9 cellular contexts compared by ENCODE assay signal in the genomic region with DNA sequence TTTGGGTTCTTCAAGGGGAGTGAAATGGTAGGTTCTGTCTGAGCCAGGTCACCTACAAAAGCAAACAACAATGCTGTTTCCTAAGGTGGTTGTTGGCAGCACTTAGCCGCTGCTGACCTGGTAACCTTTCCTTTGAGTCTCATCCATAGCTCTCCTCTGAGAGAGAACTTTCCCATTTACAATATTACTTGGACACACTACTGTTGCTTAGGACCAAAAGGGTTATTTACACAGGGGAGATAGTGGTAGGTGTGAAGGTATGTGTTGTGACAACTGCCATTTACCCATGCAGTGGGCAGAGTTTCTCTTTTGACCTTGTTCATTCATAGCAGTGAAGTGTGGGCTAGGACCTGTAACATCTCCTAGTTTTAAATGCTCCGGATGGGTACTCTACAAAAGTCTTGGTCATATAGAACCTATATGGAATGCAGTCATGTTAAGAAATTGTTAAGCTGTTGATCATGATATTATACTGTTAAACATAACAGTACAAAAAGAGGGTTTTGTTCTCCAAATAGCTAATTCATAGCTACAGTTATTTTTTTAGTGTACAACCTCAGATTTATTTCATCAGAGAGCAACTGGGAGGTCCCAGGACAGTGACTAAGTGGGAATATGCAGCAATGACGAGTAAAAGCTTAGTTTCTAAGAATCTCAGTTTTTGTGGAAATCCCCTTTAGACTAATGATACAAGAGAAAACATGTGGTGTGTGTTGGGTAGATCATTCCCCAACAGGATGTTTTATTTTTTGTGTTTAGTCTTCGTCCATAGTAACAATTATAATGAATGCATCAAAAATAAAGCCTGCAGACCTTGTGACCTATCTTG.
A peak's percentile ranks its signal among the peaks of the same experiment; 100 is the strongest.
DNase-seq lines count a peak whose midpoint lies in the region; ATAC-seq and TF ChIP-seq lines count a peak whose summit lies in the region.
"Had no signal": no experiment of that assay in that cellular context is flagged by ENCODE, and none has a peak within 500 bp of the region (broad histone marks: within the 10 kb centered on the region; RNA-seq: fewer than 3 reads in every experiment).

No MANE protein-coding gene starts in this region.

- no peak for TF ChIP-seq CTCF in GM10266 (IDR thresholded peaks at IDR 0.05; ENCODE audit: control insufficient read depth, insufficient read depth, low read depth, missing control alignments)

- no peak overlapping the region for H3K4me3 ChIP-seq in stomach smooth muscle (ENCODE audit: low read length in 2 of 2)

- CTCF ChIA-PET in activated CD4-positive, alpha-beta T cell treated with anti-CD3 and anti-CD28 coated beads, Interleukin-2, amount 10 ng/mL, durations not matched to agents 7 days and 5 days (lab: Charles Lee) = interaction anchor here (0.6 to 1.9 kb wide), 6 partner anchors 8 to 252 kb away, joined by 3 to 6 read pairs (median 4); no protein-coding TSS in a partner anchor

- H3K9ac ChIP-seq in stomach smooth muscle (ENCODE audit: low read length in 2 of 2) = no peak overlapping the region

- intact Hi-C loops in activated CD4-positive, alpha-beta T cell treated with anti-CD3 and anti-CD28 coated beads, Interleukin-2, amount 10 ng/mL, durations not matched to agents 24 days and 14 days (cut with micrococcal nuclease) = loop anchor here (1.0 kb wide), 3 partner anchors 16 to 31 kb away; no protein-coding TSS in a partner anchor
- intact Hi-C loops in Right ventricle myocardium superior (cut with DNase I) (no loop called here), head of caudate nucleus (cut with DNase I) (no loop called here)

- peaks cover 5% of the 10 kb centered on the region for H3K4me1 ChIP-seq in stomach smooth muscle (ENCODE audit: control insufficient read depth, insufficient read depth, low read length)

- no peaks in the 10 kb centered on the region for H3K36me3 ChIP-seq in stomach smooth muscle (ENCODE audit: control insufficient read depth in 2 of 2, insufficient read depth in 2 of 2, low read length in 2 of 2)

- peak; percentile 67 for DNase-seq in activated CD4-positive, alpha-beta T cell treated with anti-CD3 and anti-CD28 coated beads, Interleukin-2, amount 10 ng/mL, durations not matched to agents 24 days and 14 days
- DNase-seq in activated CD4-positive, alpha-beta T cell treated with anti-CD3 and anti-CD28 coated beads, Interleukin-2, amount 10 ng/mL, durations not matched to agents 7 days and 5 days = no peak
- DNase-seq in Right ventricle myocardium superior (peak; percentile 38), GM10266 (ENCODE audit: extremely low spot score) (no peak), NCI-H2171 (lab: John Stamatoyannopoulos, UW) (no peak), head of caudate nucleus (no peak)

- peaks cover 4% of the 10 kb centered on the region for H3K27me3 Mint-ChIP-seq in activated CD4-positive, alpha-beta T cell treated with anti-CD3 and anti-CD28 coated beads, Interleukin-2, amount 10 ng/mL, durations not matched to agents 24 days and 14 days
- H3K27me3 Mint-ChIP-seq in activated CD4-positive, alpha-beta T cell treated with anti-CD3 and anti-CD28 coated beads, Interleukin-2, amount 10 ng/mL, durations not matched to agents 7 days and 5 days = peaks cover 4% of the 10 kb centered on the region

- ATAC-seq in SK-N-SH treated with all-trans-retinoic acid at 6 μM for 48 hours = peak; percentile 50; the same call in 2 of the 3 replicates
- ATAC-seq in Right ventricle myocardium superior (ENCODE audit: poor library complexity) = peak; percentile 90

- H3K27ac ChIP-seq in stomach smooth muscle (ENCODE audit: low read length) = peak overlapping the region; percentile 37

- H3K4me1 Mint-ChIP-seq in activated CD4-positive, alpha-beta T cell treated with anti-CD3 and anti-CD28 coated beads, Interleukin-2, amount 10 ng/mL, durations not matched to agents 24 days and 14 days = peaks cover 26% of the 10 kb centered on the region
- H3K4me1 Mint-ChIP-seq in activated CD4-positive, alpha-beta T cell treated with anti-CD3 and anti-CD28 coated beads, Interleukin-2, amount 10 ng/mL, durations not matched to agents 7 days and 5 days = peaks cover 14% of the 10 kb centered on the region
- H3K4me1 Mint-ChIP-seq: B cell had no signal

- H3K9me3 Mint-ChIP-seq in activated CD4-positive, alpha-beta T cell treated with anti-CD3 and anti-CD28 coated beads, Interleukin-2, amount 10 ng/mL, durations not matched to agents 24 days and 14 days = peaks cover 17% of the 10 kb centered on the region
- H3K9me3 Mint-ChIP-seq in activated CD4-positive, alpha-beta T cell treated with anti-CD3 and anti-CD28 coated beads, Interleukin-2, amount 10 ng/mL, durations not matched to agents 7 days and 5 days = peaks cover 2% of the 10 kb centered on the region

- no peaks in the 10 kb centered on the region for H3K36me3 Mint-ChIP-seq in activated CD4-positive, alpha-beta T cell treated with anti-CD3 and anti-CD28 coated beads, Interleukin-2, amount 10 ng/mL, durations not matched to agents 24 days and 14 days (ENCODE audit: low read depth)
- H3K36me3 Mint-ChIP-seq in activated CD4-positive, alpha-beta T cell treated with anti-CD3 and anti-CD28 coated beads, Interleukin-2, amount 10 ng/mL, durations not matched to agents 7 days and 5 days (ENCODE audit: low read depth) = no peaks in the 10 kb centered on the region

- no peaks in the 10 kb centered on the region for H3K27me3 ChIP-seq in stomach smooth muscle (ENCODE audit: control insufficient read depth in 1 of 2, insufficient read depth in 2 of 2, low read length in 2 of 2)

- POLR2A ChIA-PET in activated CD4-positive, alpha-beta T cell treated with anti-CD3 and anti-CD28 coated beads, Interleukin-2, amount 10 ng/mL, durations not matched to agents 7 days and 5 days (lab: Charles Lee) = no interaction called here

- H3K27ac Mint-ChIP-seq in activated CD4-positive, alpha-beta T cell treated with anti-CD3 and anti-CD28 coated beads, Interleukin-2, amount 10 ng/mL, durations not matched to agents 24 days and 14 days = peak overlapping the region; percentile 87
- H3K27ac Mint-ChIP-seq in activated CD4-positive, alpha-beta T cell treated with anti-CD3 and anti-CD28 coated beads, Interleukin-2, amount 10 ng/mL, durations not matched to agents 7 days and 5 days = no peak overlapping the region
- H3K27ac Mint-ChIP-seq: B cell had no signal

- peak overlapping the region; percentile 36 for H3K4me3 Mint-ChIP-seq in activated CD4-positive, alpha-beta T cell treated with anti-CD3 and anti-CD28 coated beads, Interleukin-2, amount 10 ng/mL, durations not matched to agents 24 days and 14 days
- H3K4me3 Mint-ChIP-seq in activated CD4-positive, alpha-beta T cell treated with anti-CD3 and anti-CD28 coated beads, Interleukin-2, amount 10 ng/mL, durations not matched to agents 7 days and 5 days = no peak overlapping the region
- H3K4me3 Mint-ChIP-seq: B cell had no signal

- no peaks in the 10 kb centered on the region for H3K9me3 ChIP-seq in stomach smooth muscle (ENCODE audit: control insufficient read depth in 2 of 2, low read length in 2 of 2)

TF ChIP-seq in SK-N-SH treated with all-trans-retinoic acid at 6 μM for 48 hours, 23 proteins besides CTCF, POLR2A, EP300 and RAD21:
- TF ChIP-seq ESRRG (CRISPR knock-in tag; IDR thresholded peaks at IDR 0.05) = no peak
- TF ChIP-seq, protein P1, sequence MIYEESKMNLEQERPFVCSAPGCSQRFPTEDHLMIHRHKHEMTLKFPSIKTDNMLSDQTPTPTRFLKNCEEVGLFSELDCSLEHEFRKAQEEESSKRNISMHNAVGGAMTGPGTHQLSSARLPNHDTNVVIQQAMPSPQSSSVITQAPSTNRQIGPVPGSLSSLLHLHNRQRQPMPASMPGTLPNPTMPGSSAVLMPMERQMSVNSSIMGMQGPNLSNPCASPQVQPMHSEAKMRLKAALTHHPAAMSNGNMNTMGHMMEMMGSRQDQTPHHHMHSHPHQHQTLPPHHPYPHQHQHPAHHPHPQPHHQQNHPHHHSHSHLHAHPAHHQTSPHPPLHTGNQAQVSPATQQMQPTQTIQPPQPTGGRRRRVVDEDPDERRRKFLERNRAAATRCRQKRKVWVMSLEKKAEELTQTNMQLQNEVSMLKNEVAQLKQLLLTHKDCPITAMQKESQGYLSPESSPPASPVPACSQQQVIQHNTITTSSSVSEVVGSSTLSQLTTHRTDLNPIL (CRISPR knock-in tag; IDR thresholded peaks at IDR 0.05; ENCODE audit: low read depth) = no peak
TF ChIP-seq in SK-N-SH treated with all-trans-retinoic acid at 6 μM for 48 hours: peak in this region for 0.

Comparison
In these comparisons a context has a peak if more than half of its experiments do, and no peak if none do; other contexts are left out.
1. DNase-seq: peak in activated CD4-positive, alpha-beta T cell treated with anti-CD3 and anti-CD28 coated beads, Interleukin-2, amount 10 ng/mL, durations not matched to agents 24 days and 14 days (single experiment) and Right ventricle myocardium superior (single experiment); none in activated CD4-positive, alpha-beta T cell treated with anti-CD3 and anti-CD28 coated beads, Interleukin-2, amount 10 ng/mL, durations not matched to agents 7 days and 5 days (single experiment), GM10266 (single experiment), NCI-H2171 (single experiment) and head of caudate nucleus (0 of 42).